In the genomic region with DNA sequence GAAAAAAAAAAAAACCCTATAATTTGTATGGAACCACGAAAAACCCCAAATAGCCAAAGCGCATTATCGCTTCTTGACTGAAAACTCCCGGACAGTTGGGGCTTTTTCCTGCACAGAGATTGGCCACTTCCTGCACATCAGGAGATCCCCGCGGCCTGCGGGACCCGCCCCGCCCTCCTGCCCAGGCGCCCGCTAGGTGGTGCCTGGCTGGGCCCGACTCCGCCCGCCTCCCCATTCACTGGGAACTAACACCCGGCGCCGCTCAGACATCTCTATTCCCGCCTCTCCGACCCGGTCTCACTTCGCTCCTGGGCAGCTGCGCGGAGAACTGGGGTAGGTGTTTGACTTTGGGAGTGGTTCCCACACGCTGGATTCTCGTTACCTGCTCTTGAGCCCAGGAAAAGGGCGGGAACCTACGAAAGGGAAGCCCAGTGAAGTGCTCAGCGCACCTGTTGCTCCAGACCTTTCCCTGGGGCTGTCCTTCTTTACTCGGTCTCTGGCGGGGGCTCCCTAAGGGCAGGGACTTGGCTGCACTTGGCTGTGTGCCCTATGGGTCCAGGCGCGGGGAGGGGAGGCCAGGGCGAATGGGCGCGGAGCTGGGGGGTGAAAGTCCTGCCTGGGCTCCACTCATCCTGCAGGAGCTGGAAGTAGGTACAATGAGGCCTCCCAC, we compare ENCODE assay signal across 7 cellular contexts. TPM values are rescaled to one million over a fixed set of nuclear protein-coding genes. Genes with fewer than 3 reads are reported as not detected.
DNase-seq lines count a peak whose midpoint lies in the region; ATAC-seq and TF ChIP-seq lines count a peak whose summit lies in the region.

HMSD (plus strand) TSS at position 234 of the 670 bp plus-strand sequence. CDS start 4,155 bp downstream, outside the sequence.

- H3K4me1 Mint-ChIP-seq in HFFc6 (ENCODE audit: low read depth), result peaks cover 37% of the 10 kb centered on the region
- no peaks in the 10 kb centered on the region for H3K4me1 Mint-ChIP-seq in endothelial cell (ENCODE audit: unreplicated experiment)

- H3K27me3 ChIP-seq in mucosa of stomach (ENCODE audit: control insufficient read depth, insufficient read depth, low read length), result peaks cover 1% of the 10 kb centered on the region

- H3K36me3 Mint-ChIP-seq in HFFc6 (ENCODE audit: low read depth), result peaks cover 2% of the 10 kb centered on the region
- no peaks in the 10 kb centered on the region for H3K36me3 Mint-ChIP-seq in endothelial cell (ENCODE audit: low read depth, unreplicated experiment)

- peak within 1 kb of the TSS; percentile 95 for H3K27ac ChIP-seq in substantia nigra (ENCODE audit: low read depth, low read length, poor library complexity, severe bottlenecking)

- no peaks in the 10 kb centered on the region for H3K4me1 ChIP-seq in mucosa of stomach (ENCODE audit: control insufficient read depth, insufficient read depth, low read length)

- DNase-seq in HFFc6 (no peak), NCI-H146 (lab: John Stamatoyannopoulos, UW) (peak; percentile 97), endothelial cell (ENCODE audit: low spot score) (peak; percentile 73), substantia nigra (lab: John Stamatoyannopoulos, UW) (peak in 47 of 49 donors; percentile 11 to 86 (median 55))
- peak; percentile 20 to 23 for DNase-seq in activated CD4-positive, alpha-beta T cell treated with anti-CD3 and anti-CD28 coated beads, Interleukin-2, amount 50 U/mL, for 4 hours

- H3K4me3 Mint-ChIP-seq in HFFc6, result peak within 1 kb of the TSS; percentile 6; the same call in 1 of the 2 replicates
- H3K4me3 Mint-ChIP-seq in endothelial cell (ENCODE audit: unreplicated experiment), result peak within 1 kb of the TSS; percentile 58

- H3K9me3 Mint-ChIP-seq in HFFc6 (no peaks in the 10 kb centered on the region), endothelial cell (ENCODE audit: unreplicated experiment) (no peaks in the 10 kb centered on the region)

- no peak within 1 kb of the TSS for H3K9ac ChIP-seq in mucosa of stomach (ENCODE audit: low read length)

- ATAC-seq in GM18502 (IDR thresholded peaks at IDR 0.05; ENCODE audit: poor library complexity, unreplicated experiment), result peak; percentile 92

- TF ChIP-seq CTCF in HFFc6 (IDR thresholded peaks at IDR 0.05) (peak; percentile 46; the same call in 1 of the 2 replicates), endothelial cell (IDR thresholded peaks at IDR 0.05; ENCODE audit: unreplicated experiment) (no peak)

- H3K27ac Mint-ChIP-seq in HFFc6 (no peak within 1 kb of the TSS), endothelial cell (ENCODE audit: unreplicated experiment) (no peak within 1 kb of the TSS)

- H3K27me3 Mint-ChIP-seq in HFFc6 (ENCODE audit: insufficient read depth), result peaks cover 12% of the 10 kb centered on the region
- no peaks in the 10 kb centered on the region for H3K27me3 Mint-ChIP-seq in endothelial cell (ENCODE audit: unreplicated experiment)

- no peaks in the 10 kb centered on the region for H3K36me3 ChIP-seq in mucosa of stomach (ENCODE audit: control insufficient read depth, insufficient read depth, low read length)

- peak within 1 kb of the TSS; percentile 43 for H3K4me3 ChIP-seq in mucosa of stomach (ENCODE audit: low read length)

- no peaks in the 10 kb centered on the region for H3K9me3 ChIP-seq in mucosa of stomach (ENCODE audit: control insufficient read depth, low read length)

RNA-seq across cellular contexts. Expression of gene HMSD, which starts in this region (rescaled TPM):
- total RNA-seq in HFFc6 (2021; fragmentation: NEBNext Ultra II Directional; extraction: Animal tissue kit (Norgen Biotek cat#: 25700)), result under 1 TPM in 2 of 6 experiments, not detected in 4; 0.21 to 0.38 TPM
- total RNA-seq in endothelial cell (ENCODE audit: unreplicated experiment), result not detected

Comparison
In these comparisons a context has a peak if more than half of its experiments do, and no peak if none do; other contexts are left out.
1. Peak in DNase-seq in endothelial cell; RNA of the gene not detected or under 1 TPM.